ENCODE assay signal across 8 cellular contexts in the genomic region with DNA sequence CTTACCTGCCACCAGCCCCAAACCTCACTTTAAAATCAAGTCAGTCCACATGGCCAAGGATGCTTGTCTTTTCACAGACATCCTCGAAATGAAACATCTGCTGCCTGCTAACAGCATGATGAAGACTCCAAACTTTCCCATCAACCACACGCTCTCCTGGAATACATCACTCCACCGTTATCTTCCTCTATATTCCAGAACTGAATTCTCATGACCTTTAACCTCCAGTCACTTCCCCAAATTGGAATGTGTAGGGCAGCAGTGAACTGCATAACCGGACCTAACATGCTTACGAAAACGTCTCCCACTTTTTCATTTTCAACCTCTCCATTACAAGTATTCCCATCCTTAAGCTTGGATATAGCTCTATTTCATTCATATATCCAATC. TPM values are rescaled to one million over a fixed set of nuclear protein-coding genes. Genes with fewer than 3 reads are reported as not detected.
A peak's percentile ranks its signal among the peaks of the same experiment; 100 is the strongest.
DNase-seq lines count a peak whose midpoint lies in the region; ATAC-seq and TF ChIP-seq lines count a peak whose summit lies in the region.
"Had no signal": no experiment of that assay in that cellular context is flagged by ENCODE, and none has a peak within 500 bp of the region (broad histone marks: within the 10 kb centered on the region; RNA-seq: fewer than 3 reads in every experiment).

No MANE protein-coding gene starts in this region.

- H3K27me3 ChIP-seq in GM23338 (ENCODE audit: insufficient read depth): no peaks in the 10 kb centered on the region
- no peaks in the 10 kb centered on the region for H3K27me3 ChIP-seq in SJCRH30
- no peaks in the 10 kb centered on the region for H3K27me3 ChIP-seq in esophagus squamous epithelium
- H3K27me3 ChIP-seq in skeletal muscle satellite cell (ENCODE audit: control insufficient read depth, insufficient read depth, low read length): no peaks in the 10 kb centered on the region
- no peaks in the 10 kb centered on the region for H3K27me3 ChIP-seq in aorta (ENCODE audit: control insufficient read depth in 1 of 2, insufficient read depth in 2 of 2, low read length in 1 of 2)

- TF ChIP-seq POLR2A in esophagus squamous epithelium (IDR thresholded peaks at IDR 0.05): no peak

- H3K4me1 ChIP-seq in GM23338 (ENCODE audit: insufficient read depth) (peaks cover 4% of the 10 kb centered on the region; the same call in 1 of the 2 replicates), SJCRH30 (no peaks in the 10 kb centered on the region), esophagus squamous epithelium (no peaks in the 10 kb centered on the region), skeletal muscle satellite cell (ENCODE audit: control insufficient read depth, insufficient read depth, low read length) (peaks cover 27% of the 10 kb centered on the region), aorta (ENCODE audit: control insufficient read depth in 1 of 2, insufficient read depth in 2 of 2, low read length in 2 of 2) (no peaks in the 10 kb centered on the region)

- H4K20me1 ChIP-seq in GM23338 (replicated peaks; ENCODE audit: insufficient read depth): no peaks in the 10 kb centered on the region

- no peaks in the 10 kb centered on the region for H3K27me3 Mint-ChIP-seq in GM23338 (ENCODE audit: insufficient read depth, low read depth, poor library complexity)

- H2AFZ ChIP-seq in GM23338: peak overlapping the region; percentile 63; the same call in 1 of the 2 replicates

- peak overlapping the region; percentile 72 for H3K4me3 Mint-ChIP-seq in GM23338

- H3K9ac ChIP-seq in skeletal muscle satellite cell (ENCODE audit: low read depth, low read length): peak overlapping the region; percentile 23

- WGBS in esophagus squamous epithelium, 2 donors: 42 to 57% methylated on average over 6 of the region's 6 CpGs
- 54 to 60% methylated on average over 6 of the region's 6 CpGs for WGBS in aorta, 2 donors

- H3K9me2 ChIP-seq in GM23338 (ENCODE audit: insufficient read depth): no peaks in the 10 kb centered on the region

- TF ChIP-seq CTCF in GM23338 (conservative IDR thresholded peaks at IDR 0.05; ENCODE audit: low read depth in 2 of 2): no peak
- TF ChIP-seq CTCF in esophagus squamous epithelium (IDR thresholded peaks at IDR 0.05): no peak

- ATAC-seq in GM23338 (no peak), aorta (ENCODE audit: low FRiP score) (no peak), GM18909 (IDR thresholded peaks at IDR 0.05; ENCODE audit: poor library complexity, unreplicated experiment) (no peak), HG03280 (IDR thresholded peaks at IDR 0.05; ENCODE audit: unreplicated experiment) (no peak)

- no peaks in the 10 kb centered on the region; the same call in 2 of the 3 replicates for H3K9me3 Mint-ChIP-seq in GM23338

- intact Hi-C loops in esophagus squamous epithelium (cut with DNase I): no loop called here
- intact Hi-C loops in aorta (cut with DNase I): no loop called here

- H3F3A ChIP-seq in GM23338 (replicated peaks; ENCODE audit: low read depth): no peaks in the 10 kb centered on the region

- H3K27ac ChIP-seq in GM23338 (ENCODE audit: low read depth) (no peak overlapping the region), SJCRH30 (no peak overlapping the region), esophagus squamous epithelium (no peak overlapping the region), aorta (ENCODE audit: low read depth in 1 of 2, low read length in 2 of 2) (no peak overlapping the region)
- H3K27ac ChIP-seq: neutrophil had no signal

- H3K4me3 ChIP-seq in GM23338: peak overlapping the region; percentile 63
- peak overlapping the region; percentile 54 for H3K4me3 ChIP-seq in SJCRH30
- H3K4me3 ChIP-seq in esophagus squamous epithelium: peak overlapping the region in 3 of 4 donors; percentile 31 to 61 (median 36)
- peak overlapping the region; percentile 37 for H3K4me3 ChIP-seq in skeletal muscle satellite cell (ENCODE audit: low read length)
- H3K4me3 ChIP-seq in aorta (ENCODE audit: low read length in 2 of 2): no peak overlapping the region

- H3K4me2 ChIP-seq in GM23338 (peak overlapping the region; percentile 82), skeletal muscle satellite cell (ENCODE audit: low read length) (peak overlapping the region; percentile 57)

- no peaks in the 10 kb centered on the region for H3K36me3 Mint-ChIP-seq in GM23338 (ENCODE audit: low read depth)

- H3K9me3 ChIP-seq in SJCRH30 (replicated peaks) (no peaks in the 10 kb centered on the region), esophagus squamous epithelium (no peaks in the 10 kb centered on the region), skeletal muscle satellite cell (replicated peaks; ENCODE audit: low read length) (no peaks in the 10 kb centered on the region), aorta (ENCODE audit: control insufficient read depth, low read length) (no peaks in the 10 kb centered on the region)
- H3K9me3 ChIP-seq: neutrophil had no signal

- H3K36me3 ChIP-seq in GM23338 (ENCODE audit: insufficient read depth) (no peaks in the 10 kb centered on the region), SJCRH30 (no peaks in the 10 kb centered on the region), esophagus squamous epithelium (no peaks in the 10 kb centered on the region), skeletal muscle satellite cell (ENCODE audit: insufficient read depth, low read length) (no peaks in the 10 kb centered on the region), aorta (ENCODE audit: control insufficient read depth in 1 of 2, insufficient read depth in 2 of 2, low read length in 1 of 2) (no peaks in the 10 kb centered on the region)
- H3K36me3 ChIP-seq: neutrophil had no signal

- peaks cover 11% of the 10 kb centered on the region for H3K4me1 Mint-ChIP-seq in GM23338

- H3K27ac Mint-ChIP-seq in GM23338: no peak overlapping the region

- no peak for DNase-seq in GM23338 (ENCODE audit: low spot score)
- DNase-seq in SJCRH30: no peak
- no peak for DNase-seq in esophagus squamous epithelium (lab: John Stamatoyannopoulos, UW)
- no peak for DNase-seq in aorta

- no peaks in the 10 kb centered on the region for H3K79me2 ChIP-seq in GM23338 (replicated peaks; ENCODE audit: insufficient read depth)

TF ChIP-seq in GM23338, 12 proteins besides CTCF, POLR2A, EP300 and RAD21:
- TF ChIP-seq EZH2 (IDR thresholded peaks at IDR 0.05; ENCODE audit: low read depth, unreplicated experiment): no peak

RNA-seq across cellular contexts. Expression of gene ZNF41, which starts 30.7 kb away (rescaled TPM):
- total RNA-seq in GM23338 (2014; rRNA removed; shearing (Covaris generic)): 6.3 and 6.4 TPM in 2 replicates
- 1.1 and 2.0 TPM in 2 replicates for polyA plus RNA-seq in GM23338 (2016; fragmentation: Nextera tagmentation; extraction: Ambion mirVana)
- total RNA-seq in SJCRH30 (2014; rRNA removed; shearing (Covaris generic)): 7.2 and 8.4 TPM in 2 replicates
- 1 to 10 TPM; 6.0 to 9.1 (median 7.2) TPM for total RNA-seq in esophagus squamous epithelium
- 3.8 and 6.1 TPM in 2 replicates for total RNA-seq in skeletal muscle satellite cell (2012; rRNA removed)
- 10 to 100 TPM in 1 of 2 donors, 1 to 10 TPM in 1; 8.8 to 12.6 TPM for total RNA-seq in aorta
- polyA plus RNA-seq in aorta: 1 to 10 TPM; 1.1 to 3.3 TPM

RNA-seq across cellular contexts. Expression of gene ARAF, which starts 47.3 kb away (rescaled TPM):
- 18.0 and 28.2 TPM in 2 replicates for total RNA-seq in GM23338 (2014; rRNA removed; shearing (Covaris generic))
- polyA plus RNA-seq in GM23338 (2016; fragmentation: Nextera tagmentation; extraction: Ambion mirVana): 35.9 and 43.9 TPM in 2 replicates
- total RNA-seq in SJCRH30 (2014; rRNA removed; shearing (Covaris generic)): 20.5 and 21.8 TPM in 2 replicates
- total RNA-seq in esophagus squamous epithelium: 10 to 100 TPM; 19.8 to 37.4 (median 24.0) TPM
- total RNA-seq in skeletal muscle satellite cell (2012; rRNA removed): 10.6 and 19.9 TPM in 2 replicates
- total RNA-seq in aorta: 10 to 100 TPM; 51.5 to 59.0 TPM
- 100 to 1,000 TPM in 1 of 2 donors, 10 to 100 TPM in 1; 37.4 to 115 TPM for polyA plus RNA-seq in aorta

Comparison
In these comparisons a context has a peak if more than half of its experiments do, and no peak if none do; other contexts are left out.
1. H3K4me3 ChIP-seq: peak in GM23338 (single experiment), SJCRH30 (single experiment), esophagus squamous epithelium (3 of 4) and skeletal muscle satellite cell (single experiment); none in aorta (0 of 2).